ENCODE assay signal across 8 cellular contexts in genomic region chr14:103846569-103847438, GRCh38. TPM values are rescaled to one million over a fixed set of nuclear protein-coding genes. Genes with fewer than 3 reads are reported as not detected.
A peak's percentile ranks its signal among the peaks of the same experiment; 100 is the strongest.
DNase-seq lines count a peak whose midpoint lies in the region; ATAC-seq and TF ChIP-seq lines count a peak whose summit lies in the region.

No MANE protein-coding gene starts in this region.

- no peak for TF ChIP-seq RAD21 in Ishikawa (IDR thresholded peaks at IDR 0.05; ENCODE audit: low read depth)

- peak overlapping the region; percentile 62 for H3K27ac ChIP-seq in naive thymus-derived CD4-positive, alpha-beta T cell (ENCODE audit: low read depth, low read length)

- CTCF ChIA-PET in activated CD8-positive, alpha-beta T cell treated with anti-CD3 and anti-CD28 coated beads, Interleukin-2, amount 10 ng/mL, durations not matched to agents 7 days and 5 days (lab: Charles Lee), result no interaction called here
- CTCF ChIA-PET in naive thymus-derived CD4-positive, alpha-beta T cell (lab: Charles Lee), result no interaction called here

- intact Hi-C loops in naive thymus-derived CD4-positive, alpha-beta T cell (cut with micrococcal nuclease), result loop anchor here (1.0 to 10.0 kb wide), 8 partner anchors 25 to 905 kb away; partner anchors contain the start of genes XRCC3 (in 2 of the 2), ZFYVE21 (in 2 of the 2) and SIVA1 (in 1 of the 2)

- H3K4me1 Mint-ChIP-seq in activated CD8-positive, alpha-beta T cell treated with anti-CD3 and anti-CD28 coated beads, Interleukin-2, amount 10 ng/mL, durations not matched to agents 7 days and 5 days (ENCODE audit: low read depth), result peaks cover 15% of the 10 kb centered on the region
- peaks cover 11 to 24% (median 17%) of the 10 kb centered on the region in 7 donors for H3K4me1 Mint-ChIP-seq in naive thymus-derived CD4-positive, alpha-beta T cell

- POLR2A ChIA-PET in activated CD8-positive, alpha-beta T cell treated with anti-CD3 and anti-CD28 coated beads, Interleukin-2, amount 10 ng/mL, durations not matched to agents 7 days and 5 days (lab: Charles Lee), result no interaction called here
- POLR2A ChIA-PET in naive thymus-derived CD4-positive, alpha-beta T cell (lab: Charles Lee), result interaction anchor here (1.5 kb wide), 1 partner anchor 58 kb away, joined by 3 read pairs; no protein-coding TSS in a partner anchor

- peak; percentile 43 for ATAC-seq in GM21723 (IDR thresholded peaks at IDR 0.05; ENCODE audit: unreplicated experiment)
- ATAC-seq in activated CD8-positive, alpha-beta T cell treated with anti-CD3 and anti-CD28 coated beads, Interleukin-2, amount 10 ng/mL, durations not matched to agents 7 days and 5 days, result peak; percentile 44
- peak; percentile 14 for ATAC-seq in esophagus mucosa
- peak; percentile 27 for ATAC-seq in naive thymus-derived CD4-positive, alpha-beta T cell

- TF ChIP-seq CTCF in GM10266 (IDR thresholded peaks at IDR 0.05; ENCODE audit: control insufficient read depth, insufficient read depth, low read depth, missing control alignments), result no peak

- H3K9me3 Mint-ChIP-seq in activated CD8-positive, alpha-beta T cell treated with anti-CD3 and anti-CD28 coated beads, Interleukin-2, amount 10 ng/mL, durations not matched to agents 7 days and 5 days (ENCODE audit: insufficient read depth), result no peaks in the 10 kb centered on the region
- peaks cover 0 to 2% (median 0%) of the 10 kb centered on the region in 11 donors for H3K9me3 Mint-ChIP-seq in naive thymus-derived CD4-positive, alpha-beta T cell

- H3K27me3 Mint-ChIP-seq in activated CD8-positive, alpha-beta T cell treated with anti-CD3 and anti-CD28 coated beads, Interleukin-2, amount 10 ng/mL, durations not matched to agents 7 days and 5 days (ENCODE audit: low read depth), result peaks cover 23% of the 10 kb centered on the region
- H3K27me3 Mint-ChIP-seq in naive thymus-derived CD4-positive, alpha-beta T cell, result peaks cover 0 to 36% (median 0%) of the 10 kb centered on the region in 5 donors

- peak overlapping the region; percentile 78 for H3K4me3 Mint-ChIP-seq in activated CD8-positive, alpha-beta T cell treated with anti-CD3 and anti-CD28 coated beads, Interleukin-2, amount 10 ng/mL, durations not matched to agents 7 days and 5 days
- peak overlapping the region; percentile 78 to 94 (median 89) for H3K4me3 Mint-ChIP-seq in naive thymus-derived CD4-positive, alpha-beta T cell

- H3K36me3 ChIP-seq in naive thymus-derived CD4-positive, alpha-beta T cell (ENCODE audit: control insufficient read depth in 2 of 3, insufficient read depth in 3 of 3, low read length in 3 of 3), result no peaks in the 10 kb centered on the region

- DNase-seq in GM10266 (ENCODE audit: extremely low spot score) (peak; percentile 75), NCI-H510A (lab: John Stamatoyannopoulos, UW) (no peak), NCI-H2029 treated with DMSO at 0.1 percent for 48 hours (lab: John Stamatoyannopoulos, UW) (no peak)
- DNase-seq in activated CD8-positive, alpha-beta T cell treated with anti-CD3 and anti-CD28 coated beads, Interleukin-2, amount 10 ng/mL, durations not matched to agents 7 days and 5 days, result peak; percentile 30
- DNase-seq in naive thymus-derived CD4-positive, alpha-beta T cell, result peak in 5 of 9 donors; percentile 10 to 24 (median 21)

- H3K9me3 ChIP-seq in naive thymus-derived CD4-positive, alpha-beta T cell (ENCODE audit: control insufficient read depth in 2 of 3, low read length in 3 of 3), result no peaks in the 10 kb centered on the region

- no peak for TF ChIP-seq EP300 in Ishikawa (IDR thresholded peaks at IDR 0.05; ENCODE audit: borderline replicate concordance)

- no peaks in the 10 kb centered on the region for H3K4me1 ChIP-seq in naive thymus-derived CD4-positive, alpha-beta T cell (ENCODE audit: control insufficient read depth in 2 of 2, insufficient read depth in 2 of 2, low read length in 2 of 2)

- peaks cover 3% of the 10 kb centered on the region for H3K36me3 Mint-ChIP-seq in activated CD8-positive, alpha-beta T cell treated with anti-CD3 and anti-CD28 coated beads, Interleukin-2, amount 10 ng/mL, durations not matched to agents 7 days and 5 days (ENCODE audit: low read depth)
- H3K36me3 Mint-ChIP-seq in naive thymus-derived CD4-positive, alpha-beta T cell, result peaks cover 0 to 5% (median 2%) of the 10 kb centered on the region in 5 donors

- H3K27ac Mint-ChIP-seq in activated CD8-positive, alpha-beta T cell treated with anti-CD3 and anti-CD28 coated beads, Interleukin-2, amount 10 ng/mL, durations not matched to agents 7 days and 5 days, result peak overlapping the region; percentile 58
- peak overlapping the region; percentile 60 to 92 (median 79) for H3K27ac Mint-ChIP-seq in naive thymus-derived CD4-positive, alpha-beta T cell

- no peaks in the 10 kb centered on the region for H3K27me3 ChIP-seq in naive thymus-derived CD4-positive, alpha-beta T cell (ENCODE audit: control insufficient read depth in 2 of 2, insufficient read depth in 2 of 2, low read length in 2 of 2)

- H3K4me3 ChIP-seq in naive thymus-derived CD4-positive, alpha-beta T cell (ENCODE audit: low read length), result peak overlapping the region; percentile 40

TF ChIP-seq in Ishikawa, 13 proteins besides CTCF, POLR2A, EP300 and RAD21:
- peak; percentile 32; the same call in 1 of the 2 replicates for TF ChIP-seq ZBTB7A (IDR thresholded peaks at IDR 0.05; ENCODE audit: low read depth)
- no peak for TF ChIP-seq TCF12 (IDR thresholded peaks at IDR 0.05; ENCODE audit: low read depth)
- 0 out of 2 replicates have a peak, but pooled peaks have one; percentile 14 for TF ChIP-seq EGR1 (IDR thresholded peaks at IDR 0.05)
- no peak for TF ChIP-seq CREB1 (IDR thresholded peaks at IDR 0.05; ENCODE audit: low read depth)
- TF ChIP-seq NFIC (IDR thresholded peaks at IDR 0.05), result 0 out of 2 replicates have a peak, but pooled peaks have one; percentile 7
- TF ChIP-seq, protein P1, sequence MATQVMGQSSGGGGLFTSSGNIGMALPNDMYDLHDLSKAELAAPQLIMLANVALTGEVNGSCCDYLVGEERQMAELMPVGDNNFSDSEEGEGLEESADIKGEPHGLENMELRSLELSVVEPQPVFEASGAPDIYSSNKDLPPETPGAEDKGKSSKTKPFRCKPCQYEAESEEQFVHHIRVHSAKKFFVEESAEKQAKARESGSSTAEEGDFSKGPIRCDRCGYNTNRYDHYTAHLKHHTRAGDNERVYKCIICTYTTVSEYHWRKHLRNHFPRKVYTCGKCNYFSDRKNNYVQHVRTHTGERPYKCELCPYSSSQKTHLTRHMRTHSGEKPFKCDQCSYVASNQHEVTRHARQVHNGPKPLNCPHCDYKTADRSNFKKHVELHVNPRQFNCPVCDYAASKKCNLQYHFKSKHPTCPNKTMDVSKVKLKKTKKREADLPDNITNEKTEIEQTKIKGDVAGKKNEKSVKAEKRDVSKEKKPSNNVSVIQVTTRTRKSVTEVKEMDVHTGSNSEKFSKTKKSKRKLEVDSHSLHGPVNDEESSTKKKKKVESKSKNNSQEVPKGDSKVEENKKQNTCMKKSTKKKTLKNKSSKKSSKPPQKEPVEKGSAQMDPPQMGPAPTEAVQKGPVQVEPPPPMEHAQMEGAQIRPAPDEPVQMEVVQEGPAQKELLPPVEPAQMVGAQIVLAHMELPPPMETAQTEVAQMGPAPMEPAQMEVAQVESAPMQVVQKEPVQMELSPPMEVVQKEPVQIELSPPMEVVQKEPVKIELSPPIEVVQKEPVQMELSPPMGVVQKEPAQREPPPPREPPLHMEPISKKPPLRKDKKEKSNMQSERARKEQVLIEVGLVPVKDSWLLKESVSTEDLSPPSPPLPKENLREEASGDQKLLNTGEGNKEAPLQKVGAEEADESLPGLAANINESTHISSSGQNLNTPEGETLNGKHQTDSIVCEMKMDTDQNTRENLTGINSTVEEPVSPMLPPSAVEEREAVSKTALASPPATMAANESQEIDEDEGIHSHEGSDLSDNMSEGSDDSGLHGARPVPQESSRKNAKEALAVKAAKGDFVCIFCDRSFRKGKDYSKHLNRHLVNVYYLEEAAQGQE (IDR thresholded peaks at IDR 0.05; ENCODE audit: low read depth), result no peak
- no peak for TF ChIP-seq TEAD4 (IDR thresholded peaks at IDR 0.05)
- 0 out of 2 replicates have a peak, but pooled peaks have one; percentile 49 for TF ChIP-seq YY1 (IDR thresholded peaks at IDR 0.05; ENCODE audit: low read depth)
TF ChIP-seq in Ishikawa: peak in this region for 4.

RNA-seq across cellular contexts. Expression of gene PPP1R13B, which starts 0.6 kb away (rescaled TPM):
- total RNA-seq in activated CD8-positive, alpha-beta T cell treated with anti-CD3 and anti-CD28 coated beads, Interleukin-2, amount 10 ng/mL, durations not matched to agents 7 days and 5 days, result 10 to 100 TPM; 11.9 to 12.6 TPM
- total RNA-seq in esophagus mucosa, result 35.9 TPM
- total RNA-seq in naive thymus-derived CD4-positive, alpha-beta T cell, result 10 to 100 TPM; 10.8 to 26.8 (median 17.7) TPM
- 1 to 10 TPM; 3.3 to 3.9 TPM for polyA plus RNA-seq in naive thymus-derived CD4-positive, alpha-beta T cell

Comparison
In these comparisons a context has a peak if more than half of its experiments do, and no peak if none do; other contexts are left out.
1. DNase-seq: peak in GM10266 (single experiment), activated CD8-positive, alpha-beta T cell treated with anti-CD3 and anti-CD28 coated beads, Interleukin-2, amount 10 ng/mL, durations not matched to agents 7 days and 5 days (single experiment) and naive thymus-derived CD4-positive, alpha-beta T cell (5 of 9); none in NCI-H510A (single experiment) and NCI-H2029 treated with DMSO at 0.1 percent for 48 hours (single experiment).
2. Peak in every context shown above with its lines, with median percentiles within 50 percentile points of each other: ATAC-seq.